Comparison of ENCODE assay signal across 8 cellular contexts in genomic region chr1:40708750-40709099, GRCh38. TPM values are rescaled to one million over a fixed set of nuclear protein-coding genes. Genes with fewer than 3 reads are reported as not detected.
DNase-seq lines count a peak whose midpoint lies in the region; ATAC-seq, FAIRE-seq and TF ChIP-seq lines count a peak whose summit lies in the region.

No MANE protein-coding gene starts in this region.

- H3K4me2 ChIP-seq in HepG2 (ENCODE audit: low read depth, low read length) = peak overlapping the region; percentile 78

- peaks cover 87% of the 10 kb centered on the region for H3K79me2 ChIP-seq in HepG2 (ENCODE audit: insufficient read depth, low read length)

- peak; percentile 68 for ATAC-seq in GM19455 (IDR thresholded peaks at IDR 0.05; ENCODE audit: unreplicated experiment)
- peak; percentile 66 for ATAC-seq in HG03442 (IDR thresholded peaks at IDR 0.05; ENCODE audit: unreplicated experiment)
- ATAC-seq in HepG2 = peak; percentile 70

- in situ Hi-C loops in HepG2 (cut with HindIII; ENCODE audit: extremely low pct_ligation_motif_present, low pct_unique_long_range_greater_than_20kb) = no loop called here

- H3K9ac ChIP-seq in HepG2 (ENCODE audit: insufficient read depth, low read depth, low read length) = peak overlapping the region; percentile 88

- H3K4me1 ChIP-seq in HepG2 (ENCODE audit: insufficient read depth, low read length) (peaks cover 67% of the 10 kb centered on the region), thyroid gland (peaks cover 46 to 56% of the 10 kb centered on the region in 2 donors)

- TF ChIP-seq POLR2A in HepG2 (IDR thresholded peaks at IDR 0.05; ENCODE audit: insufficient read depth in 1 of 2, low read depth in 2 of 2, low read length in 2 of 2) = no peak
- TF ChIP-seq POLR2A in thyroid gland (IDR thresholded peaks at IDR 0.05) = no peak

- BruUV-seq in HepG2 (replicated peaks; lab: Mats Ljungman, UMichigan) = no TSS peak

- TF ChIP-seq CTCF in HepG2 (CRISPR knock-in tag; IDR thresholded peaks at IDR 0.05) (no peak), thyroid gland (IDR thresholded peaks at IDR 0.05) (no peak)

- POLR2A ChIA-PET in HepG2 (lab: Yijun Ruan, JAX) = interaction anchor here (0.7 to 4.9 kb wide), 4 partner anchors 16 to 49 kb away, joined by 3 to 147 read pairs (median 24); partner anchors contain the start of gene NFYC

- H3K27ac ChIP-seq in cingulate gyrus (ENCODE audit: low read depth, low read length) (peak overlapping the region; percentile 13), HepG2 (ENCODE audit: extremely low read length, insufficient read depth, low read length) (peak overlapping the region; percentile 96), thyroid gland (peak overlapping the region; percentile 86 to 95 (median 87))

- peak; percentile 84 for DNase-seq in DMS114 treated with DMSO at 0.1 percent for 48 hours (lab: John Stamatoyannopoulos, UW; ENCODE audit: unreplicated experiment)
- DNase-seq in NOMO-1 treated with DMSO at 0.1 percent for 48 hours (lab: John Stamatoyannopoulos, UW; ENCODE audit: unreplicated experiment) = peak; percentile 88
- peak; percentile 77 for DNase-seq in HepG2 (ENCODE audit: low spot score)
- no peak for DNase-seq in thyroid gland
- no peak for DNase-seq in cerebellar cortex (ENCODE audit: low spot score)

- H3K9me3 ChIP-seq in HepG2 (ENCODE audit: low read length) (no peaks in the 10 kb centered on the region), thyroid gland (no peaks in the 10 kb centered on the region)

- FAIRE-seq in HepG2 (lab: Jason Lieb, UNC) = no peak

- no peak for TF ChIP-seq RAD21 in HepG2 (CRISPR knock-in tag; IDR thresholded peaks at IDR 0.05)

- intact Hi-C loops in HepG2 (cut with micrococcal nuclease; ENCODE audit: unreplicated experiment) (loop anchor here (1.0 kb wide), 1 partner anchor 16 kb away; no protein-coding TSS in a partner anchor), thyroid gland (cut with DNase I) (no loop called here)

- H3K36me3 ChIP-seq in HepG2 (replicated peaks in 1 of 2; ENCODE audit: control insufficient read depth in 1 of 2, insufficient read depth in 2 of 2, low read length in 2 of 2) = peaks cover 0 to under 1% of the 10 kb centered on the region in 2 experiments; a peak in 1 of 5 replicates
- no peaks in the 10 kb centered on the region for H3K36me3 ChIP-seq in thyroid gland

- H3K4me3 ChIP-seq in HepG2 (replicated peaks in 1 of 3; ENCODE audit: insufficient read depth in 1 of 3, low read depth in 2 of 3, low read length in 3 of 3) (peak overlapping the region; percentile 63 to 85 (median 76)), thyroid gland (replicated peaks in 1 of 3) (peak overlapping the region in 1 of 3 donors; percentile 33)

- no peaks in the 10 kb centered on the region for H4K20me1 ChIP-seq in HepG2 (ENCODE audit: insufficient read depth, low read length)

- TF ChIP-seq EP300 in HepG2 (IDR thresholded peaks at IDR 0.05; ENCODE audit: low read depth in 2 of 2, low read length in 2 of 2) = no peak
- TF ChIP-seq EP300 in HepG2 (CRISPR knock-in tag; IDR thresholded peaks at IDR 0.05; ENCODE audit: borderline replicate concordance) = no peak

- WGBS in HepG2 (ENCODE audit: low lambda C conversion rate) = 7% methylated on average over 3 of the region's 3 CpGs
- WGBS in thyroid gland, 2 donors = 3 to 8% methylated on average over 3 of the region's 3 CpGs

- no peaks in the 10 kb centered on the region; a peak in 1 of 5 replicates for H3K27me3 ChIP-seq in HepG2 (ENCODE audit: control insufficient read depth in 1 of 2, insufficient read depth in 2 of 2, low read length in 2 of 2)
- no peaks in the 10 kb centered on the region for H3K27me3 ChIP-seq in thyroid gland

- H2AFZ ChIP-seq in HepG2 (ENCODE audit: low read length) = peak overlapping the region; percentile 38

- CTCF ChIA-PET in HepG2 (lab: Yijun Ruan, JAX; ENCODE audit: low intra/inter-chr PET ratio, low total read pairs) = no interaction called here

TF ChIP-seq in HepG2, 621 proteins besides CTCF, POLR2A, EP300 and RAD21:
- TF ChIP-seq SOX6 (IDR thresholded peaks at IDR 0.05) (no peak), SOX6 (CRISPR knock-in tag; IDR thresholded peaks at IDR 0.05) (0 out of 2 replicates have a peak, but pooled peaks have one; percentile 10), MXI1 (IDR thresholded peaks at IDR 0.05; ENCODE audit: borderline replicate concordance, low read depth, low read length) (0 out of 3 replicates have a peak, but pooled peaks have one; percentile 3), RFX1 (IDR thresholded peaks at IDR 0.05) (peak; percentile 22; the same call in 1 of the 2 replicates), FOSL1 (CRISPR knock-in tag; IDR thresholded peaks at IDR 0.05; ENCODE audit: borderline replicate concordance) (no peak), ZEB1 (IDR thresholded peaks at IDR 0.05; ENCODE audit: insufficient replicate concordance, low read depth) (peak; percentile 42), ZBTB2 (CRISPR knock-in tag; IDR thresholded peaks at IDR 0.05; ENCODE audit: low read depth) (no peak)

RNA-seq across cellular contexts. Expression of gene NFYC, which starts 17.2 kb away (rescaled TPM):
- total RNA-seq in HepG2 (2016; rRNA removed; fragmentation: Illumina TruSeq; extraction: Trizol) (33.9 and 41.3 TPM in 2 replicates), thyroid gland (100 to 1,000 TPM in 1 of 4 donors, 10 to 100 TPM in 3; 70.5 to 175 (median 96.7) TPM)
- 25.9 and 26.3 TPM in 2 replicates for total RNA-seq in HepG2 (2016; cell fraction: cytosol; rRNA removed; fragmentation: Illumina TruSeq; extraction: Trizol; ENCODE audit: low read depth)
- 33.9 and 40.9 TPM in 2 replicates for total RNA-seq in HepG2 (2016; cell fraction: insoluble cytoplasmic fraction; rRNA removed; fragmentation: Illumina TruSeq; extraction: Trizol)
- 39.1 and 40.3 TPM in 2 replicates for total RNA-seq in HepG2 (2016; cell fraction: membrane; rRNA removed; fragmentation: Illumina TruSeq; extraction: Trizol)
- total RNA-seq in HepG2 (2016; cell fraction: nucleus; rRNA removed; fragmentation: Illumina TruSeq; extraction: Trizol) = 32.4 and 36.8 TPM in 2 replicates
- 69.6 and 73.7 TPM in 2 replicates for polyA plus RNA-seq in HepG2 (2011; rRNA removed)
- 53.5 and 68.5 TPM in 2 replicates for polyA plus RNA-seq in HepG2 (2011; cell fraction: cytosol; rRNA removed)
- 81.8 and 103 TPM in 2 replicates for polyA plus RNA-seq in HepG2 (2011; cell fraction: nucleus; rRNA removed)
- polyA plus RNA-seq in HepG2 (2012) = 34.0 and 34.2 TPM in 2 replicates
- 36.8 and 37.1 TPM in 2 replicates for polyA plus RNA-seq in HepG2 (2016; cell fraction: cytosol; fragmentation: Illumina TruSeq; extraction: Trizol; ENCODE audit: low read depth)
- polyA plus RNA-seq in HepG2 (2016; cell fraction: insoluble cytoplasmic fraction; fragmentation: Illumina TruSeq; extraction: Trizol; ENCODE audit: low read depth) = 67.3 and 76.9 TPM in 2 replicates
- polyA plus RNA-seq in HepG2 (2016; cell fraction: membrane; fragmentation: Illumina TruSeq; extraction: Trizol; ENCODE audit: low read depth) = 46.4 and 53.8 TPM in 2 replicates
- polyA plus RNA-seq in HepG2 (2016; cell fraction: nucleus; fragmentation: Illumina TruSeq; extraction: Trizol; ENCODE audit: insufficient read depth, low read depth) = 88.2 and 99.1 TPM in 2 replicates
- polyA minus RNA-seq in HepG2 (2011; rRNA and poly(A)+ RNA removed; ENCODE audit: low replicate concordance) = 97.3 and 101 TPM in 2 replicates
- 34.4 and 38.4 TPM in 2 replicates for polyA minus RNA-seq in HepG2 (2011; cell fraction: cytosol; rRNA and poly(A)+ RNA removed)
- polyA minus RNA-seq in HepG2 (2011; cell fraction: nucleus; rRNA and poly(A)+ RNA removed) = 57.3 and 58.2 TPM in 2 replicates

RNA-seq across cellular contexts. Expression of gene RIMS3, which starts 43.2 kb away (rescaled TPM):
- total RNA-seq in HepG2 (2016; rRNA removed; fragmentation: Illumina TruSeq; extraction: Trizol) = 5.4 TPM in 2 replicates
- total RNA-seq in HepG2 (2016; cell fraction: cytosol; rRNA removed; fragmentation: Illumina TruSeq; extraction: Trizol; ENCODE audit: low read depth) = 4.3 and 5.4 TPM in 2 replicates
- total RNA-seq in HepG2 (2016; cell fraction: insoluble cytoplasmic fraction; rRNA removed; fragmentation: Illumina TruSeq; extraction: Trizol) = 4.6 and 5.5 TPM in 2 replicates
- total RNA-seq in HepG2 (2016; cell fraction: membrane; rRNA removed; fragmentation: Illumina TruSeq; extraction: Trizol) = 7.8 and 9.0 TPM in 2 replicates
- total RNA-seq in HepG2 (2016; cell fraction: nucleus; rRNA removed; fragmentation: Illumina TruSeq; extraction: Trizol) = 3.8 and 4.7 TPM in 2 replicates
- 2.1 and 3.4 TPM in 2 replicates for polyA plus RNA-seq in HepG2 (2011; rRNA removed)
- polyA plus RNA-seq in HepG2 (2011; cell fraction: cytosol; rRNA removed) = 1.6 and 1.8 TPM in 2 replicates
- polyA plus RNA-seq in HepG2 (2011; cell fraction: nucleus; rRNA removed) = 7.7 and 9.6 TPM in 2 replicates
- 2.2 and 3.0 TPM in 2 replicates for polyA plus RNA-seq in HepG2 (2012)
- 6.0 TPM in 2 replicates for polyA plus RNA-seq in HepG2 (2016; cell fraction: cytosol; fragmentation: Illumina TruSeq; extraction: Trizol; ENCODE audit: low read depth)
- 3.3 and 3.7 TPM in 2 replicates for polyA plus RNA-seq in HepG2 (2016; cell fraction: insoluble cytoplasmic fraction; fragmentation: Illumina TruSeq; extraction: Trizol; ENCODE audit: low read depth)
- 7.1 and 8.4 TPM in 2 replicates for polyA plus RNA-seq in HepG2 (2016; cell fraction: membrane; fragmentation: Illumina TruSeq; extraction: Trizol; ENCODE audit: low read depth)
- 5.6 and 5.8 TPM in 2 replicates for polyA plus RNA-seq in HepG2 (2016; cell fraction: nucleus; fragmentation: Illumina TruSeq; extraction: Trizol; ENCODE audit: insufficient read depth, low read depth)
- polyA minus RNA-seq in HepG2 (2011; rRNA and poly(A)+ RNA removed; ENCODE audit: low replicate concordance) = 1.1 and 3.7 TPM in 2 replicates
- 1.5 and 1.9 TPM in 2 replicates for polyA minus RNA-seq in HepG2 (2011; cell fraction: cytosol; rRNA and poly(A)+ RNA removed)
- polyA minus RNA-seq in HepG2 (2011; cell fraction: nucleus; rRNA and poly(A)+ RNA removed) = 2.4 and 3.1 TPM in 2 replicates
- total RNA-seq in thyroid gland = 1 to 10 TPM; 2.1 to 4.4 (median 3.5) TPM

Comparison
In these comparisons a context has a peak if more than half of its experiments do, and no peak if none do; other contexts are left out.
1. DNase-seq: peak in DMS114 treated with DMSO at 0.1 percent for 48 hours (single experiment), NOMO-1 treated with DMSO at 0.1 percent for 48 hours (single experiment) and HepG2 (single experiment); none in thyroid gland (0 of 2) and cerebellar cortex (single experiment).
2. H3K27ac ChIP-seq: peak in every context shown above with its lines; median percentile 96 in HepG2; 87 in thyroid gland; 13 in cingulate gyrus.
3. Peak in every context shown above with its lines, with median percentiles within 50 percentile points of each other: ATAC-seq.